Comparison of ENCODE assay signal across 8 cellular contexts in genomic region chr3:50321844-50322385, GRCh38. TPM values are rescaled to one million over a fixed set of nuclear protein-coding genes. Genes with fewer than 3 reads are reported as not detected.
DNase-seq lines count a peak whose midpoint lies in the region; ATAC-seq and TF ChIP-seq lines count a peak whose summit lies in the region.

No MANE protein-coding gene starts in this region.

- peak overlapping the region; percentile 85 for H3K4me3 Mint-ChIP-seq in central memory CD8-positive, alpha-beta T cell

- TF ChIP-seq CTCF in GM12872 (IDR thresholded peaks at IDR 0.05; ENCODE audit: insufficient read depth, low read depth, low read length) (peak; percentile 82), mucosa of descending colon (IDR thresholded peaks at IDR 0.05) (peak; percentile 23)

- no peaks in the 10 kb centered on the region for H3K9me3 Mint-ChIP-seq in central memory CD8-positive, alpha-beta T cell

- DNase-seq in HuH-7 (ENCODE audit: low spot score), result peak; percentile 77
- no peak for DNase-seq in central memory CD8-positive, alpha-beta T cell (ENCODE audit: low spot score in 2 of 2)
- peak in 1 of 3 donors; percentile 54 for DNase-seq in mucosa of descending colon
- DNase-seq in RKO (ENCODE audit: low spot score), result no peak
- DNase-seq in midbrain (lab: John Stamatoyannopoulos, UW), result no peak
- no peak for DNase-seq in GM19240 (ENCODE audit: insufficient read length, low spot score)

- H3K4me1 ChIP-seq in mucosa of descending colon (ENCODE audit: low read depth), result peaks cover 49% of the 10 kb centered on the region

- H3K4me3 ChIP-seq in mucosa of descending colon, result peak overlapping the region; percentile 74

- H3K27me3 Mint-ChIP-seq in central memory CD8-positive, alpha-beta T cell, result no peaks in the 10 kb centered on the region

- intact Hi-C loops in mucosa of descending colon (cut with DNase I, micrococcal nuclease), result no loop called here

- no peaks in the 10 kb centered on the region for H3K36me3 ChIP-seq in mucosa of descending colon (ENCODE audit: low read depth)

- ATAC-seq in central memory CD8-positive, alpha-beta T cell (replicated peaks; ENCODE audit: extremely low read depth, poor library complexity, severe bottlenecking), result no peak
- peak; percentile 1 for ATAC-seq in mucosa of descending colon
- ATAC-seq in GM21528 (IDR thresholded peaks at IDR 0.05; ENCODE audit: low FRiP score, unreplicated experiment), result no peak

- peak overlapping the region; percentile 83 for H3K27ac Mint-ChIP-seq in central memory CD8-positive, alpha-beta T cell (ENCODE audit: low read depth)

- peaks cover 52% of the 10 kb centered on the region for H3K4me1 Mint-ChIP-seq in central memory CD8-positive, alpha-beta T cell

- peaks cover 3% of the 10 kb centered on the region for H3K36me3 Mint-ChIP-seq in central memory CD8-positive, alpha-beta T cell (ENCODE audit: insufficient read depth)

- no peaks in the 10 kb centered on the region for H3K9me3 ChIP-seq in mucosa of descending colon

RNA-seq across cellular contexts. Expression of gene HYAL2, which starts 0.6 kb away (rescaled TPM):
- total RNA-seq in mucosa of descending colon, result 10 to 100 TPM; 18.6 to 32.5 (median 29.1) TPM

RNA-seq across cellular contexts. Expression of gene TUSC2, which starts 6.1 kb away (rescaled TPM):
- 10 to 100 TPM; 23.8 to 35.7 (median 25.8) TPM for total RNA-seq in mucosa of descending colon

RNA-seq across cellular contexts. Expression of gene HYAL1, which starts 18.5 kb away (rescaled TPM):
- 10 to 100 TPM in 1 of 3 donors, 1 to 10 TPM in 2; 5.3 to 10.0 (median 7.0) TPM for total RNA-seq in mucosa of descending colon

RNA-seq across cellular contexts. Expression of gene RASSF1, which starts 18.7 kb away (rescaled TPM):
- total RNA-seq in mucosa of descending colon, result 10 to 100 TPM; 10.9 to 25.7 (median 18.9) TPM

RNA-seq across cellular contexts. Expression of gene HYAL3, which starts 22.7 kb away (rescaled TPM):
- total RNA-seq in mucosa of descending colon, result 1 to 10 TPM; 1.4 to 2.9 (median 1.4) TPM
